ENCODE assay signal across 1 cellular context in genomic region chr16:2459647-2460390, GRCh38.
A peak's percentile ranks its signal among the peaks of the same experiment; 100 is the strongest.
TF ChIP-seq lines count a peak whose summit lies in the region.

TSS of gene TEDC2 (plus strand) at chr16:2460109. CDS start at chr16:2460145, 36 bp downstream.

TF ChIP-seq in HepG2, 621 proteins besides CTCF, POLR2A, EP300 and RAD21 (continued from another document and continues in another):
- peak; percentile 31; the same call in 1 of the 2 replicates for TF ChIP-seq THAP9 (CRISPR knock-in tag; IDR thresholded peaks at IDR 0.05; ENCODE audit: borderline replicate concordance)
- no peak for TF ChIP-seq PHB2 (IDR thresholded peaks at IDR 0.05; ENCODE audit: partially characterized antibody)
- 0 out of 2 replicates have a peak, but pooled peaks have one; percentile 63 for TF ChIP-seq ZNF354B (CRISPR knock-in tag; IDR thresholded peaks at IDR 0.05)
- TF ChIP-seq HDAC1 (CRISPR knock-in tag; IDR thresholded peaks at IDR 0.05), result peak; percentile 89
- no peak for TF ChIP-seq HNF1A (IDR thresholded peaks at IDR 0.05; ENCODE audit: low read depth)
- 0 out of 2 replicates have a peak, but pooled peaks have one; percentile 46 for TF ChIP-seq HNF1A (CRISPR knock-in tag; IDR thresholded peaks at IDR 0.05; ENCODE audit: borderline replicate concordance)
- TF ChIP-seq GMEB1 (CRISPR knock-in tag; IDR thresholded peaks at IDR 0.05; ENCODE audit: borderline replicate concordance), result 0 out of 2 replicates have a peak, but pooled peaks have one; percentile 35
- TF ChIP-seq ERF (CRISPR knock-in tag; IDR thresholded peaks at IDR 0.05), result 0 out of 2 replicates have a peak, but pooled peaks have one; percentile 28
- TF ChIP-seq HBP1 (CRISPR knock-in tag; IDR thresholded peaks at IDR 0.05; ENCODE audit: low read depth), result peak; percentile 67; the same call in 1 of the 2 replicates
- TF ChIP-seq ZNF570 (CRISPR knock-in tag; IDR thresholded peaks at IDR 0.05; ENCODE audit: borderline replicate concordance), result 0 out of 2 replicates have a peak, but pooled peaks have one; percentile 35
- TF ChIP-seq ZNF44 (CRISPR knock-in tag; IDR thresholded peaks at IDR 0.05), result no peak
- TF ChIP-seq ZNF777 (CRISPR knock-in tag; IDR thresholded peaks at IDR 0.05), result peak; percentile 90
- TF ChIP-seq HMG20A (CRISPR knock-in tag; IDR thresholded peaks at IDR 0.05; ENCODE audit: borderline replicate concordance), result no peak
- peak; percentile 28; the same call in 1 of the 2 replicates for TF ChIP-seq ZGPAT (CRISPR knock-in tag; IDR thresholded peaks at IDR 0.05)
- TF ChIP-seq ZNF333 (CRISPR knock-in tag; IDR thresholded peaks at IDR 0.05; ENCODE audit: borderline replicate concordance), result no peak
- TF ChIP-seq ZNF839 (CRISPR knock-in tag; IDR thresholded peaks at IDR 0.05; ENCODE audit: borderline replicate concordance), result 0 out of 2 replicates have a peak, but pooled peaks have one; percentile 34
- no peak for TF ChIP-seq ZNF550 (CRISPR knock-in tag; IDR thresholded peaks at IDR 0.05; ENCODE audit: borderline replicate concordance)
- TF ChIP-seq ZBTB3 (CRISPR knock-in tag; IDR thresholded peaks at IDR 0.05; ENCODE audit: borderline replicate concordance, low read depth), result no peak
- no peak for TF ChIP-seq ZNF343 (CRISPR knock-in tag; IDR thresholded peaks at IDR 0.05)
- no peak for TF ChIP-seq ZNF121 (CRISPR knock-in tag; IDR thresholded peaks at IDR 0.05)
- no peak for TF ChIP-seq KIAA2018 (CRISPR knock-in tag; IDR thresholded peaks at IDR 0.05; ENCODE audit: borderline replicate concordance)
- TF ChIP-seq IKZF4 (CRISPR knock-in tag; IDR thresholded peaks at IDR 0.05; ENCODE audit: borderline replicate concordance, low read depth, not compliant biosample characterization), result peak; percentile 83
- no peak for TF ChIP-seq ZNF563 (CRISPR knock-in tag; IDR thresholded peaks at IDR 0.05)
- TF ChIP-seq MXD3 (CRISPR knock-in tag; IDR thresholded peaks at IDR 0.05), result peak; percentile 77; the same call in 1 of the 2 replicates
- no peak for TF ChIP-seq KLF15 (CRISPR knock-in tag; IDR thresholded peaks at IDR 0.05; ENCODE audit: borderline replicate concordance)
- TF ChIP-seq CEBPB (IDR thresholded peaks at IDR 0.05; ENCODE audit: borderline replicate concordance, low read depth, low read length), result no peak
- no peak for TF ChIP-seq ZNF737 (CRISPR knock-in tag; IDR thresholded peaks at IDR 0.05; ENCODE audit: borderline replicate concordance)
- no peak for TF ChIP-seq SOX13 (IDR thresholded peaks at IDR 0.05)
- TF ChIP-seq SOX13 (CRISPR knock-in tag; conservative IDR thresholded peaks at IDR 0.05 in 1 of 2, IDR thresholded peaks at IDR 0.05 in 1 of 2), result no peak
- TF ChIP-seq ZNF367 (CRISPR knock-in tag; IDR thresholded peaks at IDR 0.05; ENCODE audit: borderline replicate concordance), result no peak
- TF ChIP-seq ZNF136 (CRISPR knock-in tag; IDR thresholded peaks at IDR 0.05; ENCODE audit: low read depth), result no peak
- TF ChIP-seq SRY (CRISPR knock-in tag; IDR thresholded peaks at IDR 0.05), result no peak; the same call in 1 of the 2 replicates
